8 cellular contexts compared by ENCODE assay signal in the genomic region with DNA sequence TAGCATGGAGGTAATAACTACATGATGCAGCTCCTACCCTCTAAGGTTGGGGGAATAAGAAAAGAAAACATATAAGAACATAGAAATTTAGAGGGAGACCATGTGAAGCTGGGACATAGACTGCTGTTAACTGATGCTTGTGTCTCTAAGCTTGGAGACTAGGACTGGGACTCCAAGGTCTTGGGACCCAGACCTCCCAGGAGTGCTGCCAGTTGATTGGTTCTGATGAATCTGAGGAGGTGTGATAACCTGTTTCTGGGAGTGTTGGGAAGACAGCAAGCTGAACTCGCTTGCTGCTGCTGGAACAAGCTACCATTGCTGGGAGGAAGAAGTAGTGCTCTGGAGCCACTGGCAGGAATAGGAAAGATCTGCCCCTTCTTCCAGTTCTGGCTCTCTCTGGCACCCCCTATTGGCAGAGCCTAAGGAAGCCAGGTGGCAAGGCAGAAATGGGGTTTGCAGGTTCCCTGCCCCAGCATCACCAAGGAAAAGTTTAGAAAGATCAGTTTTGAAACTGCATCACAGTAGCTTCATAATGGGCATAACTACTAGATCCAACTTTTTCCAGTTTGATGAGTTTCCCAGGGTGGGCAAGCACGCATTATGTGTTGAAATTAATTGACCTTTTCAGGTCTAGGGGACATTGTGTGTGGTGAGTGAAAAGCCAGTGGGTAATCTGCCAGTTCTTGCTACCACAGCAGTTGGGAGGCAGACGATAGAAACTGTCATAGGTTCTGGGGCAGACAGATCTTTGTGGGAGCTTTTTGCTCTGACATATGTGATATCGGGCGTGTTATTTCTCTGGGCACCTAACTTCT.
DNase-seq lines count a peak whose midpoint lies in the region; ATAC-seq lines count a peak whose summit lies in the region.

No MANE protein-coding gene starts in this region.

- H3K27ac Mint-ChIP-seq in activated CD4-positive, alpha-beta T cell treated with anti-CD3 and anti-CD28 coated beads for 36 hours: no peak overlapping the region

- no peaks in the 10 kb centered on the region for H3K27me3 Mint-ChIP-seq in activated CD4-positive, alpha-beta T cell treated with anti-CD3 and anti-CD28 coated beads for 36 hours
- H3K27me3 Mint-ChIP-seq in activated T-cell treated with anti-CD3 and anti-CD28 coated beads, Interleukin-2, amount 50 U/mL, for 4 hours (ENCODE audit: low read depth): no peaks in the 10 kb centered on the region

- CTCF ChIA-PET in activated CD4-positive, alpha-beta T cell treated with anti-CD3 and anti-CD28 coated beads for 36 hours (lab: Charles Lee): interaction anchor here (0.6 to 1.7 kb wide), 14 partner anchors 8 to 335 kb away, joined by 3 to 7 read pairs (median 3); no protein-coding TSS in a partner anchor

- H3K4me1 Mint-ChIP-seq in activated CD4-positive, alpha-beta T cell treated with anti-CD3 and anti-CD28 coated beads for 36 hours: peaks cover 18% of the 10 kb centered on the region
- H3K4me1 Mint-ChIP-seq in activated T-cell treated with anti-CD3 and anti-CD28 coated beads, Interleukin-2, amount 50 U/mL, for 4 hours (ENCODE audit: low read depth): peaks cover 33% of the 10 kb centered on the region

- H3K4me3 Mint-ChIP-seq in activated CD4-positive, alpha-beta T cell treated with anti-CD3 and anti-CD28 coated beads for 36 hours: no peak overlapping the region
- no peak overlapping the region for H3K4me3 Mint-ChIP-seq in activated T-cell treated with anti-CD3 and anti-CD28 coated beads, Interleukin-2, amount 50 U/mL, for 4 hours

- ATAC-seq in activated CD4-positive, alpha-beta T cell treated with anti-CD3 and anti-CD28 coated beads for 36 hours: no peak
- no peak for ATAC-seq in activated T-cell treated with anti-CD3 and anti-CD28 coated beads, Interleukin-2, amount 50 U/mL, for 4 hours
- ATAC-seq in left lobe of liver (peak; percentile 72), GM18873 (IDR thresholded peaks at IDR 0.05; ENCODE audit: low FRiP score, unreplicated experiment) (no peak), HG03354 (IDR thresholded peaks at IDR 0.05; ENCODE audit: poor library complexity, severe bottlenecking, unreplicated experiment) (no peak), HG03565 (IDR thresholded peaks at IDR 0.05; ENCODE audit: unreplicated experiment) (no peak)

- DNase-seq in activated CD4-positive, alpha-beta T cell treated with anti-CD3 and anti-CD28 coated beads for 36 hours: peak; percentile 57
- no peak for DNase-seq in activated CD4-positive, alpha-beta T cell treated with anti-CD3 and anti-CD28 coated beads for 1 hour
- DNase-seq in NCI-H2029 treated with DMSO at 0.1 percent for 48 hours (lab: John Stamatoyannopoulos, UW): peak; percentile 20
- peak; percentile 17 for DNase-seq in activated T-cell treated with anti-CD3 and anti-CD28 coated beads, Interleukin-2, amount 50 U/mL, for 4 hours
- DNase-seq in left lobe of liver (ENCODE audit: low spot score): no peak

- H3K9me3 Mint-ChIP-seq in activated CD4-positive, alpha-beta T cell treated with anti-CD3 and anti-CD28 coated beads for 36 hours (ENCODE audit: low read depth): no peaks in the 10 kb centered on the region
- H3K9me3 Mint-ChIP-seq in activated T-cell treated with anti-CD3 and anti-CD28 coated beads, Interleukin-2, amount 50 U/mL, for 4 hours: no peaks in the 10 kb centered on the region

- POLR2A ChIA-PET in activated CD4-positive, alpha-beta T cell treated with anti-CD3 and anti-CD28 coated beads for 36 hours (lab: Charles Lee): no interaction called here

- intact Hi-C loops in activated CD4-positive, alpha-beta T cell treated with anti-CD3 and anti-CD28 coated beads for 36 hours (cut with DNase I, micrococcal nuclease): no loop called here

- H3K36me3 Mint-ChIP-seq in activated CD4-positive, alpha-beta T cell treated with anti-CD3 and anti-CD28 coated beads for 36 hours (ENCODE audit: low read depth): peaks cover 8% of the 10 kb centered on the region
- H3K36me3 Mint-ChIP-seq in activated T-cell treated with anti-CD3 and anti-CD28 coated beads, Interleukin-2, amount 50 U/mL, for 4 hours (ENCODE audit: insufficient read depth): peaks cover 20% of the 10 kb centered on the region

Comparison
In these comparisons a context has a peak if more than half of its experiments do, and no peak if none do; other contexts are left out.
1. DNase-seq: peak in activated CD4-positive, alpha-beta T cell treated with anti-CD3 and anti-CD28 coated beads for 36 hours (single experiment), NCI-H2029 treated with DMSO at 0.1 percent for 48 hours (single experiment) and activated T-cell treated with anti-CD3 and anti-CD28 coated beads, Interleukin-2, amount 50 U/mL, for 4 hours (single experiment); none in activated CD4-positive, alpha-beta T cell treated with anti-CD3 and anti-CD28 coated beads for 1 hour (single experiment) and left lobe of liver (single experiment).